ENCODE assay signal across 1 cellular context in genomic region chr5:159163700-159164044, GRCh38.
A peak's percentile ranks its signal among the peaks of the same experiment; 100 is the strongest.
TF ChIP-seq lines count a peak whose summit lies in the region.

No MANE protein-coding gene starts in this region.

TF ChIP-seq in IMR-90, 13 proteins besides CTCF, POLR2A, EP300 and RAD21:
- TF ChIP-seq BHLHE40 (IDR thresholded peaks at IDR 0.05; ENCODE audit: low read depth, low read length) (no peak), RFX5 (IDR thresholded peaks at IDR 0.05; ENCODE audit: low read depth, low read length) (no peak), RCOR1 (IDR thresholded peaks at IDR 0.05; ENCODE audit: insufficient replicate concordance, low read length) (no peak), MAFK (IDR thresholded peaks at IDR 0.05; ENCODE audit: low read depth, low read length) (peak; percentile 53), CEBPB (IDR thresholded peaks at IDR 0.05; ENCODE audit: low read depth, low read length) (no peak), CHD1 (IDR thresholded peaks at IDR 0.05; ENCODE audit: low read depth, low read length) (no peak), MAZ (IDR thresholded peaks at IDR 0.05; ENCODE audit: borderline replicate concordance, low read depth, low read length) (no peak)
- TF ChIP-seq, protein P1, sequence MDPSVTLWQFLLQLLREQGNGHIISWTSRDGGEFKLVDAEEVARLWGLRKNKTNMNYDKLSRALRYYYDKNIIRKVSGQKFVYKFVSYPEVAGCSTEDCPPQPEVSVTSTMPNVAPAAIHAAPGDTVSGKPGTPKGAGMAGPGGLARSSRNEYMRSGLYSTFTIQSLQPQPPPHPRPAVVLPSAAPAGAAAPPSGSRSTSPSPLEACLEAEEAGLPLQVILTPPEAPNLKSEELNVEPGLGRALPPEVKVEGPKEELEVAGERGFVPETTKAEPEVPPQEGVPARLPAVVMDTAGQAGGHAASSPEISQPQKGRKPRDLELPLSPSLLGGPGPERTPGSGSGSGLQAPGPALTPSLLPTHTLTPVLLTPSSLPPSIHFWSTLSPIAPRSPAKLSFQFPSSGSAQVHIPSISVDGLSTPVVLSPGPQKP (IDR thresholded peaks at IDR 0.05; ENCODE audit: borderline replicate concordance, low read depth, low read length) = no peak
